Comparison of ENCODE assay signal across 8 cellular contexts in genomic region chr14:54564071-54564798, GRCh38. TPM values are rescaled to one million over a fixed set of nuclear protein-coding genes. Genes with fewer than 3 reads are reported as not detected.
DNase-seq lines count a peak whose midpoint lies in the region; ATAC-seq and TF ChIP-seq lines count a peak whose summit lies in the region.

No MANE protein-coding gene starts in this region.

- no peak overlapping the region for H3K4ac ChIP-seq in trophoblast cell (ENCODE audit: low read depth, low read length)

- no peaks in the 10 kb centered on the region for H3K9me3 ChIP-seq in trophoblast cell (ENCODE audit: insufficient read depth, low read depth, low read length)

- H3K4me3 ChIP-seq in fibroblast of mammary gland (ENCODE audit: control insufficient read depth, low read depth, low read length) (peak overlapping the region; percentile 66), trophoblast cell (ENCODE audit: low read depth, low read length) (no peak overlapping the region)

- peak overlapping the region; percentile 48 to 76 for H3K27ac Mint-ChIP-seq in T-cell

- no peak overlapping the region for H2BK5ac ChIP-seq in trophoblast cell (ENCODE audit: low read depth, low read length, poor library complexity)

- no peak overlapping the region for H3K14ac ChIP-seq in trophoblast cell (ENCODE audit: low read length)

- H4K91ac ChIP-seq in trophoblast cell (ENCODE audit: low read depth, low read length): no peak overlapping the region

- H3K18ac ChIP-seq in trophoblast cell (ENCODE audit: low read length): no peak overlapping the region

- H3K4me2 ChIP-seq in trophoblast cell (ENCODE audit: low read length): peak overlapping the region; percentile 75

- H2BK12ac ChIP-seq in trophoblast cell (ENCODE audit: low read length): no peak overlapping the region

- POLR2A ChIA-PET in T-cell (lab: Charles Lee): interaction anchor here (0.6 to 1.2 kb wide), 6 partner anchors 55 to 339 kb away, joined by 3 to 5 read pairs (median 4); partner anchors contain the start of gene CGRRF1 (in 1 of the 2)

- no CpG with 5 or more reads among the region's 9 CpGs for WGBS in trophoblast cell (ENCODE audit: extremely low coverage, insufficient coverage, insufficient read length)

- TF ChIP-seq CTCF in LNCAP (IDR thresholded peaks at IDR 0.05) (peak; percentile 76), fibroblast of mammary gland (conservative IDR thresholded peaks at IDR 0.05; ENCODE audit: control insufficient read depth, insufficient read depth, low read depth, low read length) (peak; percentile 81)

- peak; percentile 15 for DNase-seq in NCI-H82 (lab: John Stamatoyannopoulos, UW)
- DNase-seq in NCI-H82 treated with DMSO at 0.1 percent for 48 hours (lab: John Stamatoyannopoulos, UW; ENCODE audit: unreplicated experiment): no peak
- peak in 1 of 34 experiments; percentile 14 for DNase-seq in T-cell
- peak; percentile 65 for DNase-seq in fibroblast of mammary gland (ENCODE audit: low read depth)
- peak in 1 of 2 donors; percentile 81 for DNase-seq in trophoblast cell
- no peak for DNase-seq in activated CD4-positive, alpha-beta T cell treated with anti-CD3 and anti-CD28 coated beads, Interleukin-2, amount 50 U/mL, for 4 hours

- no peaks in the 10 kb centered on the region for H3K9me3 Mint-ChIP-seq in T-cell

- peaks cover 13 to 21% (median 15%) of the 10 kb centered on the region in 3 donors for H3K4me1 Mint-ChIP-seq in T-cell

- CTCF ChIA-PET in T-cell (lab: Charles Lee): interaction anchor here (0.5 to 5.7 kb wide), 67 partner anchors 8 to 1835 kb away, joined by 3 to 97 read pairs (median 4); partner anchors contain the start of genes CGRRF1 (in 1 of the 2), GCH1 (in 1 of the 2), GMFB (in 1 of the 2) and SOCS4 (in 1 of the 2)

- no peak overlapping the region for H4K8ac ChIP-seq in trophoblast cell (ENCODE audit: low read depth, low read length)

- no peak for ATAC-seq in T-cell (replicated peaks in 1 of 4)
- ATAC-seq in GM21447 (IDR thresholded peaks at IDR 0.05; ENCODE audit: unreplicated experiment): no peak

- H3K36me3 ChIP-seq in trophoblast cell (ENCODE audit: control insufficient read depth in 1 of 2, insufficient read depth in 2 of 2, low read length in 2 of 2): no peaks in the 10 kb centered on the region

- no peak overlapping the region for H3K27ac ChIP-seq in trophoblast cell (ENCODE audit: low read depth, low read length)

- no peak overlapping the region for H3K23ac ChIP-seq in trophoblast cell (ENCODE audit: low read length)

- no peak overlapping the region for H2AK5ac ChIP-seq in trophoblast cell (ENCODE audit: low read length)

- no peaks in the 10 kb centered on the region for H3K36me3 Mint-ChIP-seq in T-cell

- peaks cover 15% of the 10 kb centered on the region for H3K79me2 ChIP-seq in trophoblast cell (ENCODE audit: control insufficient read depth, insufficient read depth, low read length, poor library complexity)

- H3K27me3 ChIP-seq in trophoblast cell (ENCODE audit: insufficient read depth, low read length): no peaks in the 10 kb centered on the region

- H3K4me1 ChIP-seq in trophoblast cell (ENCODE audit: control insufficient read depth in 1 of 2, insufficient read depth in 2 of 2, low read length in 2 of 2): peaks cover under 1 to 4% of the 10 kb centered on the region in 2 experiments

- H3K79me1 ChIP-seq in trophoblast cell (ENCODE audit: low read length): peaks cover 23% of the 10 kb centered on the region

- H4K12ac ChIP-seq in trophoblast cell (ENCODE audit: low read depth, low read length): no peak overlapping the region

- H3K9ac ChIP-seq in trophoblast cell (ENCODE audit: low read length): no peak overlapping the region

- no peak overlapping the region for H2BK120ac ChIP-seq in trophoblast cell (ENCODE audit: insufficient read depth, low read length, poor library complexity)

- peaks cover 4 to 5% of the 10 kb centered on the region in 2 donors for H3K27me3 Mint-ChIP-seq in T-cell

- peak overlapping the region; percentile 78 to 97 (median 82) for H3K4me3 Mint-ChIP-seq in T-cell

- no peak overlapping the region for H2AFZ ChIP-seq in trophoblast cell (ENCODE audit: insufficient read depth, low read length, poor library complexity)

RNA-seq across cellular contexts. Expression of gene SAMD4A, which starts 2.7 kb away (rescaled TPM):
- 1 to 10 TPM; 1.2 to 3.9 (median 1.3) TPM for total RNA-seq in T-cell
- 13.2 and 14.0 TPM in 2 replicates for polyA plus RNA-seq in trophoblast cell (2013)

RNA-seq across cellular contexts. Expression of gene CGRRF1, which starts 54.5 kb away (rescaled TPM):
- total RNA-seq in T-cell: 10 to 100 TPM; 14.2 to 28.0 (median 14.9) TPM
- 7.0 and 8.6 TPM in 2 replicates for polyA plus RNA-seq in trophoblast cell (2013)

Comparison
In these comparisons a context has a peak if more than half of its experiments do, and no peak if none do; other contexts are left out.
1. DNase-seq: peak in NCI-H82 (single experiment) and fibroblast of mammary gland (single experiment); none in NCI-H82 treated with DMSO at 0.1 percent for 48 hours (single experiment) and activated CD4-positive, alpha-beta T cell treated with anti-CD3 and anti-CD28 coated beads, Interleukin-2, amount 50 U/mL, for 4 hours (0 of 2).